Comparison of ENCODE assay signal across 16 cellular contexts in the genomic region with DNA sequence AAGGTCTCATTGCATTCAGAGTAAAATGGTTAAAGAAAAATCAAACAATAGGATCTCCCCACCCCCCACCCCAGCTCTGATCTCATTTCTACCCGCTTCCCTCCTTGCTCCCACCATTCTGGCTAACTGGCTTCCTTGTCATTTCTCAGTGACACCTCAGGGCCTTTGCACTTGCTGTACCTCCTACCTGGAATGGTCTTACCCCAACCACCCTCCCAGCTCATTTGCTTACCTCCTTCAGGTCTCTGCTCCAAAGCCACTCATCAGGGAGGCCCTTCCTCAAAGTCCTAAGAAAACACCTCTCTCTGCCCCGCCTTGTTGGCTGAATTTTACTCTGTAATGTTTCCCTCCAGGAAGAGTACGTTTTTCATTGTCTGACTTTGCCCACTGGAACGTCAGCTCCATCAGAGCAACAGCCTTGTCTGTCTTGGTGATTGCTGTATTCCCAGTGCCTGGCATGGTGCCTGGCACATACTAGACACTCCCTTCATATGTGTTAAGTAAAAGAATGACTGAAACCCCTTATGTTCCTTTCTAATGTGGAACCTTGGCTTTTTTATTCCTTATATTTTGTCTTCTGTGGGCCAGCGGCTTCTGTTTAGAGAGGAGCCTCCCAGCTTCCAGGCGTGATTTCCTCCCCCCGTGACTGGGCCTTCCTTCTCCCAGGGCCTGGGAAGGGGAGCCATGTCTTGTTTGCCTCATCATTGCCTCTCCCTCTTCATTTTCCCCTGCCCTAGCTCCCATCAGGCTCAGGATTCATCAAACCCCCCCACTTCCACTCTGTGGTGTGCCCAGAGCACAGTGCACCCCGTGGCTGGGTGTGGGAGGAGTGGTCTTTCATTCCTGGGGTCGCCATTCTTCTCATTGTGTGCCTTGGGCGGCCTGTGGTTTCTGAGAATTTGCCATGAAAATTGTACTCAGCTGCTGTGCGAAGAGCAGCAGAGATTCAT. TPM values are rescaled to one million over a fixed set of nuclear protein-coding genes. Genes with fewer than 3 reads are reported as not detected.
DNase-seq lines count a peak whose midpoint lies in the region; ATAC-seq and TF ChIP-seq lines count a peak whose summit lies in the region.
"Had no signal": no experiment of that assay in that cellular context is flagged by ENCODE, and none has a peak within 500 bp of the region (broad histone marks: within the 10 kb centered on the region; RNA-seq: fewer than 3 reads in every experiment).

No MANE protein-coding gene starts in this region.

- H3K4me3 ChIP-seq in astrocyte of the cerebellum (ENCODE audit: low read depth, low read length) (no peak overlapping the region), esophagus squamous epithelium (no peak overlapping the region), transverse colon (no peak overlapping the region)
- H3K4me3 ChIP-seq: K562 had no signal

- no peaks in the 10 kb centered on the region for H3K27me3 ChIP-seq in esophagus squamous epithelium
- H3K27me3 ChIP-seq in transverse colon, result no peaks in the 10 kb centered on the region
- H3K27me3 ChIP-seq: brain microvascular endothelial cell had no signal

- WGBS in esophagus squamous epithelium, 2 donors, result 45 to 69% methylated on average over 8 to 11 of the region's 11 CpGs
- WGBS in transverse colon (ENCODE audit: low coverage in 1 of 2), 2 donors, result 49 to 56% methylated on average over 7 to 11 of the region's 11 CpGs

- TF ChIP-seq POLR2A in esophagus squamous epithelium (IDR thresholded peaks at IDR 0.05) (no peak), transverse colon (IDR thresholded peaks at IDR 0.05) (no peak)

- DNase-seq in astrocyte of the cerebellum (ENCODE audit: low read depth) (peak; percentile 6), esophagus squamous epithelium (lab: John Stamatoyannopoulos, UW) (no peak), nephron progenitor cell (no peak), transverse colon (peak; percentile 59), endothelial cell (ENCODE audit: low spot score) (no peak)
- no peak for DNase-seq in stimulated activated CD4-positive, alpha-beta T cell treated with anti-CD3 and anti-CD28 coated beads, Interleukin-12 subunit alpha, Interleukin-12 subunit beta, amount 100 ng/mL, for 4 hours
- DNase-seq: activated CD4-positive, alpha-beta T cell treated with anti-CD3 and anti-CD28 coated beads for 4 hours; activated CD8-positive, alpha-beta memory T cell treated with anti-CD3 and anti-CD28 coated beads, Interleukin-2, amount 50 U/mL, for 48 hours; activated naive CD4-positive, alpha-beta T cell treated with Interleukin-2 at 50 U/mL for 16 hours; brain microvascular endothelial cell; DMS53; effector CD4-positive, alpha-beta T cell; posterior cingulate gyrus had no signal

- no peak for ATAC-seq in HG03095 (IDR thresholded peaks at IDR 0.05; ENCODE audit: unreplicated experiment)
- ATAC-seq: K562 had no signal

- peaks cover 4 to 73% (median 26%) of the 10 kb centered on the region in 3 donors for H3K4me1 ChIP-seq in esophagus squamous epithelium
- peaks cover 20 to 55% (median 43%) of the 10 kb centered on the region in 4 donors for H3K4me1 ChIP-seq in transverse colon

- no peak for TF ChIP-seq EP300 in transverse colon (IDR thresholded peaks at IDR 0.05; ENCODE audit: low read depth)

- TF ChIP-seq CTCF in astrocyte of the cerebellum (IDR thresholded peaks at IDR 0.05; ENCODE audit: low read depth, low read length, missing control alignments) (no peak), esophagus squamous epithelium (IDR thresholded peaks at IDR 0.05) (no peak), nephron progenitor cell (IDR thresholded peaks at IDR 0.05) (no peak), transverse colon (IDR thresholded peaks at IDR 0.05) (no peak), endothelial cell (IDR thresholded peaks at IDR 0.05; ENCODE audit: unreplicated experiment) (no peak)

- intact Hi-C loops in esophagus squamous epithelium (cut with DNase I) (no loop called here), transverse colon (cut with DNase I; ENCODE audit: low total_unique reads) (no loop called here)

- H3K4me3 Mint-ChIP-seq in nephron progenitor cell (no peak overlapping the region), endothelial cell (ENCODE audit: unreplicated experiment) (no peak overlapping the region)
- H3K4me3 Mint-ChIP-seq: CD14-positive monocyte had no signal

- H3K36me3 ChIP-seq in esophagus squamous epithelium (peaks cover 0 to 27% (median 3%) of the 10 kb centered on the region in 3 donors), transverse colon (peaks cover 0 to 10% (median 0%) of the 10 kb centered on the region in 4 donors)
- H3K36me3 ChIP-seq: brain microvascular endothelial cell had no signal

- H3K36me3 Mint-ChIP-seq in nephron progenitor cell (ENCODE audit: low read depth) (peaks cover 5% of the 10 kb centered on the region), endothelial cell (ENCODE audit: low read depth, unreplicated experiment) (no peaks in the 10 kb centered on the region)

- H3K27ac Mint-ChIP-seq in nephron progenitor cell (peak overlapping the region; percentile 86), endothelial cell (ENCODE audit: unreplicated experiment) (no peak overlapping the region)
- H3K27ac Mint-ChIP-seq: CD14-positive monocyte had no signal

- H3K9me3 Mint-ChIP-seq in nephron progenitor cell (no peaks in the 10 kb centered on the region), endothelial cell (ENCODE audit: unreplicated experiment) (no peaks in the 10 kb centered on the region)
- H3K9me3 Mint-ChIP-seq: CD14-positive monocyte had no signal

- H3K27ac ChIP-seq in esophagus squamous epithelium, result peak overlapping the region; percentile 16 to 76 (median 74)
- peak overlapping the region; percentile 34 to 64 (median 48) for H3K27ac ChIP-seq in transverse colon
- H3K27ac ChIP-seq: brain microvascular endothelial cell had no signal

- in situ Hi-C loops in astrocyte of the cerebellum (cut with HindIII; ENCODE audit: low sequenced_read_pairs) (no loop called here), transverse colon (cut with MboI; ENCODE audit: low pct_ligation_motif_present in 1 of 4, low pct_unique_long_range_greater_than_20kb in 1 of 4, low sequenced_read_pairs in 3 of 4) (no loop called here)

- H3K27me3 Mint-ChIP-seq in nephron progenitor cell (ENCODE audit: low read depth, poor library complexity) (peaks cover 12% of the 10 kb centered on the region), endothelial cell (ENCODE audit: unreplicated experiment) (peaks cover 3% of the 10 kb centered on the region)

- no peaks in the 10 kb centered on the region for H3K9me3 ChIP-seq in esophagus squamous epithelium
- no peaks in the 10 kb centered on the region for H3K9me3 ChIP-seq in transverse colon

- H3K4me1 Mint-ChIP-seq in nephron progenitor cell (peaks cover 25% of the 10 kb centered on the region), endothelial cell (ENCODE audit: unreplicated experiment) (no peaks in the 10 kb centered on the region)
- H3K4me1 Mint-ChIP-seq: CD14-positive monocyte had no signal

RNA-seq across cellular contexts. Expression of gene NEURL1B, which starts 27.0 kb away (rescaled TPM):
- 10 to 100 TPM; 11.9 to 18.8 (median 15.6) TPM for total RNA-seq in esophagus squamous epithelium
- 100 to 1,000 TPM in 2 of 4 donors, 10 to 100 TPM in 2; 74.6 to 168 (median 94.5) TPM for total RNA-seq in transverse colon
- 0.13 TPM for total RNA-seq in endothelial cell (ENCODE audit: unreplicated experiment)

Comparison
In these comparisons a context has a peak if more than half of its experiments do, and no peak if none do; other contexts are left out.
1. DNase-seq: peak in astrocyte of the cerebellum (single experiment) and transverse colon (single experiment); none in esophagus squamous epithelium (single experiment), nephron progenitor cell (single experiment), stimulated activated CD4-positive, alpha-beta T cell treated with anti-CD3 and anti-CD28 coated beads, Interleukin-12 subunit alpha, Interleukin-12 subunit beta, amount 100 ng/mL, for 4 hours (single experiment) and endothelial cell (single experiment).
2. RNA of gene NEURL1B, which starts 27.0 kb away (total RNA-seq): 74.6 to 168 TPM in transverse colon and 11.9 to 18.8 TPM in esophagus squamous epithelium; 0.13 TPM in endothelial cell (single experiment); every median in the first group is over 10 times any median in the second.